In the genomic region with DNA sequence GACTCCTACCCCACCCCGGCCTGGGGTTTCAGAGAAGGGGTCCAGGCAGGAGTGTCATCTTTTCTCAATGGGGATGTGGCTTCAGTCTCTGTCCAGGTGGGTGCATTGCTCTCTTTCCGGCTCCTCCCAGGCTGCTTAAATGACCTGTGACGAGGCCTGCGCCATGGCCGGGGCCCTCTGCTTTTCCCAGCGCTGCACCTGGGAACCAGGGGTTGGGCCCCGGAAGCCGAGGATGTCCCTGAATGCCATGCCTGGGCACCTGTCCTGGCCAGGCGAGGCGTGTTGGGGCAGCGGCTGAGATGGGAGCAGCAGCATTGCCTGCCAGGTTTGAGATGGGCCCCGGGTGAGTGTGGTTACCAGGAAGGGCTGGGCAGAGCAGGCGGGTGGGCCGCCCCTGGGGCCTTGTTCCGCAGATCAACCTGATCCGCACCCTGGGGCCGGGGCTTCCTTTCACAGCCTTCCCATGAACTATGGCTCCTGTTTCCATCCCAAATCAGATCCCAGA, we compare ENCODE assay signal across 13 cellular contexts.
A peak's percentile ranks its signal among the peaks of the same experiment; 100 is the strongest.
DNase-seq lines count a peak whose midpoint lies in the region; ATAC-seq and TF ChIP-seq lines count a peak whose summit lies in the region.
"Had no signal": no experiment of that assay in that cellular context is flagged by ENCODE, and none has a peak within 500 bp of the region (broad histone marks: within the 10 kb centered on the region; RNA-seq: fewer than 3 reads in every experiment).

No MANE protein-coding gene starts in this region.

- H3K27me3 Mint-ChIP-seq in Caco-2 (ENCODE audit: insufficient read depth, unreplicated experiment): no peaks in the 10 kb centered on the region
- H3K27me3 Mint-ChIP-seq in CD8-positive, alpha-beta memory T cell: peaks cover 2 to 20% of the 10 kb centered on the region in 2 donors

- peak overlapping the region; percentile 86 for H3K27ac Mint-ChIP-seq in Caco-2 (ENCODE audit: unreplicated experiment)
- peak overlapping the region in 1 of 8 donors; percentile 86 for H3K27ac Mint-ChIP-seq in CD8-positive, alpha-beta memory T cell
- H3K27ac Mint-ChIP-seq: activated CD8-positive, alpha-beta T cell treated with anti-CD3 and anti-CD28 coated beads for 36 hours had no signal

- TF ChIP-seq CTCF in Caco-2 (IDR thresholded peaks at IDR 0.05; ENCODE audit: insufficient read depth in 1 of 2, low read depth in 1 of 2, low read length in 1 of 2, severe bottlenecking in 1 of 2, unreplicated experiment in 1 of 2): no peak
- TF ChIP-seq CTCF in RWPE2 (IDR thresholded peaks at IDR 0.05; ENCODE audit: poor library complexity, severe bottlenecking): no peak
- no peak for TF ChIP-seq CTCF in left ventricle myocardium inferior (IDR thresholded peaks at IDR 0.05; ENCODE audit: borderline replicate concordance)
- TF ChIP-seq CTCF in prostate gland (IDR thresholded peaks at IDR 0.05): no peak

- H3K9me3 ChIP-seq in Caco-2: no peaks in the 10 kb centered on the region
- H3K9me3 ChIP-seq in RWPE2 (ENCODE audit: severe bottlenecking): no peaks in the 10 kb centered on the region
- no peaks in the 10 kb centered on the region for H3K9me3 ChIP-seq in left ventricle myocardium inferior (replicated peaks)
- H3K9me3 ChIP-seq in prostate gland: no peaks in the 10 kb centered on the region
- no peaks in the 10 kb centered on the region for H3K9me3 ChIP-seq in CD8-positive, alpha-beta memory T cell (ENCODE audit: low read length)

- intact Hi-C loops in Caco-2 (cut with micrococcal nuclease; ENCODE audit: unreplicated experiment) (no loop called here), left ventricle myocardium inferior (cut with micrococcal nuclease) (no loop called here), prostate gland (cut with DNase I) (no loop called here)

- H3K4me3 Mint-ChIP-seq in Caco-2 (ENCODE audit: unreplicated experiment): peak overlapping the region; percentile 24
- H3K4me3 Mint-ChIP-seq in CD8-positive, alpha-beta memory T cell: no peak overlapping the region
- H3K4me3 Mint-ChIP-seq: activated CD8-positive, alpha-beta T cell treated with anti-CD3 and anti-CD28 coated beads for 36 hours; CD4-positive, CD25-positive, alpha-beta regulatory T cell; naive B cell had no signal

- POLR2A ChIA-PET in Caco-2 (lab: Charles Lee): interaction anchor here (1.0 kb wide), 1 partner anchor 19 kb away, joined by 11 read pairs; no protein-coding TSS in a partner anchor
- POLR2A ChIA-PET in CD8-positive, alpha-beta memory T cell (lab: Charles Lee): no interaction called here

- TF ChIP-seq POLR2A in prostate gland (IDR thresholded peaks at IDR 0.05): no peak
- TF ChIP-seq POLR2A in GM18505 (IDR thresholded peaks at IDR 0.05; ENCODE audit: borderline replicate concordance, extremely low read depth, insufficient read depth, insufficient read length): no peak

- DNase-seq in Caco-2 (no peak), RWPE2 (ENCODE audit: low spot score) (peak; percentile 91), left ventricle myocardium inferior (no peak), prostate gland (ENCODE audit: low spot score) (peak; percentile 89), germinal center (ENCODE audit: low spot score) (no peak)
- no peak for DNase-seq in CD8-positive, alpha-beta memory T cell
- DNase-seq: activated CD8-positive, alpha-beta T cell treated with anti-CD3 and anti-CD28 coated beads for 36 hours; CD4-positive, CD25-positive, alpha-beta regulatory T cell; MV-4-11; naive B cell; OCI-M1 had no signal

- CTCF ChIA-PET in Caco-2 (lab: Charles Lee): interaction anchor here (1.6 kb wide), 1 partner anchor 19 kb away, joined by 4 read pairs; no protein-coding TSS in a partner anchor
- CTCF ChIA-PET in CD8-positive, alpha-beta memory T cell (lab: Charles Lee): no interaction called here

- H3K4me1 ChIP-seq in Caco-2 (peaks cover 64% of the 10 kb centered on the region), RWPE2 (ENCODE audit: insufficient read depth, poor library complexity, severe bottlenecking) (peaks cover 48% of the 10 kb centered on the region), left ventricle myocardium inferior (peaks cover 28% of the 10 kb centered on the region), prostate gland (replicated peaks) (peaks cover 26% of the 10 kb centered on the region)
- H3K4me1 ChIP-seq in CD8-positive, alpha-beta memory T cell (ENCODE audit: insufficient read depth, low read length): no peaks in the 10 kb centered on the region

- H3K27ac ChIP-seq in RWPE2 (ENCODE audit: poor library complexity, severe bottlenecking): peak overlapping the region; percentile 97
- peak overlapping the region; percentile 93 for H3K27ac ChIP-seq in left ventricle myocardium inferior (replicated peaks)
- peak overlapping the region; percentile 94 for H3K27ac ChIP-seq in prostate gland
- H3K27ac ChIP-seq in CD8-positive, alpha-beta memory T cell (ENCODE audit: low read depth, low read length): no peak overlapping the region

- ATAC-seq in RWPE2 (ENCODE audit: low read depth) (peak; percentile 7; the same call in 2 of the 3 replicates), GM18505 (IDR thresholded peaks at IDR 0.05; ENCODE audit: unreplicated experiment) (no peak), HG03457 (IDR thresholded peaks at IDR 0.05; ENCODE audit: unreplicated experiment) (no peak)
- ATAC-seq: activated CD8-positive, alpha-beta T cell treated with anti-CD3 and anti-CD28 coated beads for 36 hours had no signal

- H3K27me3 ChIP-seq in Caco-2 (replicated peaks; ENCODE audit: control insufficient read depth, insufficient read depth, low read length): no peaks in the 10 kb centered on the region
- no peaks in the 10 kb centered on the region for H3K27me3 ChIP-seq in RWPE2 (ENCODE audit: insufficient read depth, poor library complexity, severe bottlenecking)
- peaks cover 26% of the 10 kb centered on the region for H3K27me3 ChIP-seq in left ventricle myocardium inferior (ENCODE audit: low read depth)
- no peaks in the 10 kb centered on the region for H3K27me3 ChIP-seq in prostate gland (replicated peaks; ENCODE audit: insufficient read depth)
- H3K27me3 ChIP-seq in CD8-positive, alpha-beta memory T cell (ENCODE audit: insufficient read depth, low read length, poor library complexity, severe bottlenecking): no peaks in the 10 kb centered on the region

- H3K36me3 ChIP-seq in Caco-2 (ENCODE audit: control insufficient read depth, insufficient read depth, low read length) (no peaks in the 10 kb centered on the region; the same call in none of the 2 replicates), RWPE2 (ENCODE audit: low read depth) (peaks cover 48% of the 10 kb centered on the region), left ventricle myocardium inferior (no peaks in the 10 kb centered on the region), prostate gland (no peaks in the 10 kb centered on the region)
- no peaks in the 10 kb centered on the region for H3K36me3 ChIP-seq in CD8-positive, alpha-beta memory T cell (ENCODE audit: insufficient read depth, low read length)

- H3K4me3 ChIP-seq in Caco-2 (ENCODE audit: low read depth, low read length): no peak overlapping the region
- H3K4me3 ChIP-seq in RWPE2 (ENCODE audit: severe bottlenecking): peak overlapping the region; percentile 18
- H3K4me3 ChIP-seq in left ventricle myocardium inferior: no peak overlapping the region
- H3K4me3 ChIP-seq in prostate gland: no peak overlapping the region
- no peak overlapping the region for H3K4me3 ChIP-seq in CD8-positive, alpha-beta memory T cell (ENCODE audit: low read length)

- no peaks in the 10 kb centered on the region for H3K9me3 Mint-ChIP-seq in Caco-2 (ENCODE audit: unreplicated experiment)
- H3K9me3 Mint-ChIP-seq in CD8-positive, alpha-beta memory T cell: no peaks in the 10 kb centered on the region
- H3K9me3 Mint-ChIP-seq: activated CD8-positive, alpha-beta T cell treated with anti-CD3 and anti-CD28 coated beads for 36 hours; CD4-positive, CD25-positive, alpha-beta regulatory T cell; naive B cell had no signal

- WGBS in prostate gland: 45% methylated on average over 16 of the region's 17 CpGs

- peaks cover 54% of the 10 kb centered on the region for H3K4me1 Mint-ChIP-seq in Caco-2 (ENCODE audit: low read depth, unreplicated experiment)
- no peaks in the 10 kb centered on the region for H3K4me1 Mint-ChIP-seq in CD8-positive, alpha-beta memory T cell

- BruUV-seq in Caco-2 (replicated peaks; lab: Mats Ljungman, UMichigan): no TSS peak

- H3K36me3 Mint-ChIP-seq in Caco-2 (ENCODE audit: insufficient read depth, unreplicated experiment): peaks cover 60% of the 10 kb centered on the region
- no peaks in the 10 kb centered on the region for H3K36me3 Mint-ChIP-seq in CD8-positive, alpha-beta memory T cell
- H3K36me3 Mint-ChIP-seq: CD4-positive, CD25-positive, alpha-beta regulatory T cell; naive B cell had no signal

Comparison
In these comparisons a context has a peak if more than half of its experiments do, and no peak if none do; other contexts are left out.
1. DNase-seq: peak in RWPE2 (single experiment) and prostate gland (single experiment); none in Caco-2 (0 of 2), left ventricle myocardium inferior (single experiment), CD8-positive, alpha-beta memory T cell (0 of 5) and germinal center (single experiment).